ENCODE assay signal across 10 cellular contexts in the genomic region with DNA sequence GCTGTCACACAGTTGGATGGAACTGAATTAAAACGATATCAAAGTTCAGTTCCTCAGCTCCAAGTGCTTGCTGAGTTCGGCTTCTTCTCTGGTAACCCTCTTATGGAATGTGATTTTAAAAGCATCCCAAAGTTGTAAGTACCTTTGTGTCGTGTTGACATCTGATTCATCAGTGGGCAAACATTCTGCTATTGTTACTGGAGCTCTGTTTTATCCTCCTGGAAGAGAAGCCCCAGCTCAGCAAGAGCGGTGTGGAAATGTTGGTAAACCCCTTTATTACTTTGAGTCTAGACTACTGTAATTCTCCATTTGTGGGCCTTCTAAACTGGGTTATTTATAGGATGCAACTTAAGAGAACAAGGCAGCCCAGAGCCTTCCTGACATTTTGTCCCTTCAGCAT.
"Had no signal": no experiment of that assay in that cellular context is flagged by ENCODE, and none has a peak within 500 bp of the region (broad histone marks: within the 10 kb centered on the region; RNA-seq: fewer than 3 reads in every experiment).

No MANE protein-coding gene starts in this region.

- H3K4me3 ChIP-seq: GM23248, HAP-1, K562 had no signal

- DNase-seq: GM23248, GOT3, H7, HFFc6, IMR-90, KG1 had no signal

- H3K36me3 ChIP-seq: HAP-1 had no signal

- H3K27ac ChIP-seq: GM23248 had no signal

- H3K9me3 Mint-ChIP-seq: HFFc6 had no signal

- H2AFZ ChIP-seq: GM23248 had no signal

- H3K27ac Mint-ChIP-seq: HFFc6 had no signal

- FAIRE-seq: HTR-8/SVneo, K562 had no signal

- H3K9ac ChIP-seq: GM23248 had no signal

- H3K4me3 Mint-ChIP-seq: HFFc6 had no signal

- H3K4me1 ChIP-seq: HAP-1 had no signal

- ATAC-seq: HCT116, K562 had no signal

- H3K9me3 ChIP-seq: HAP-1 had no signal
